In genomic region chr1:189678779-189679178, GRCh38 we compare ENCODE assay signal across 16 cellular contexts.
DNase-seq lines count a peak whose midpoint lies in the region; ATAC-seq and TF ChIP-seq lines count a peak whose summit lies in the region.
"Had no signal": no experiment of that assay in that cellular context is flagged by ENCODE, and none has a peak within 500 bp of the region (broad histone marks: within the 10 kb centered on the region; RNA-seq: fewer than 3 reads in every experiment).

No MANE protein-coding gene starts in this region.

- H3K27ac ChIP-seq in Peyer's patch: no peak overlapping the region
- H3K27ac ChIP-seq: BLaER1 had no signal

- ATAC-seq in GM21576 (IDR thresholded peaks at IDR 0.05; ENCODE audit: unreplicated experiment): no peak
- no peak for ATAC-seq in HG02884 (IDR thresholded peaks at IDR 0.05; ENCODE audit: unreplicated experiment)
- ATAC-seq: T-helper 17 cell had no signal

- H3K27me3 Mint-ChIP-seq in chondrocyte (ENCODE audit: low read depth) (peaks cover 6% of the 10 kb centered on the region), mesothelial cell of epicardium (ENCODE audit: low read depth) (peaks cover 31% of the 10 kb centered on the region)
- H3K27me3 Mint-ChIP-seq: activated naive CD8-positive, alpha-beta T cell treated with anti-CD3 and anti-CD28 coated beads for 36 hours; T-helper 17 cell had no signal

- no peaks in the 10 kb centered on the region for H3K9me3 Mint-ChIP-seq in chondrocyte (ENCODE audit: low read depth)
- peaks cover 5% of the 10 kb centered on the region for H3K9me3 Mint-ChIP-seq in mesothelial cell of epicardium

- no peaks in the 10 kb centered on the region for H3K36me3 Mint-ChIP-seq in chondrocyte (ENCODE audit: low read depth)
- no peaks in the 10 kb centered on the region for H3K36me3 Mint-ChIP-seq in mesothelial cell of epicardium
- H3K36me3 Mint-ChIP-seq: activated naive CD8-positive, alpha-beta T cell treated with anti-CD3 and anti-CD28 coated beads for 36 hours had no signal

- TF ChIP-seq POLR2A in Peyer's patch (IDR thresholded peaks at IDR 0.05): no peak

- H3K4me1 Mint-ChIP-seq in chondrocyte (ENCODE audit: low read depth) (no peaks in the 10 kb centered on the region), mesothelial cell of epicardium (peaks cover 12% of the 10 kb centered on the region)
- H3K4me1 Mint-ChIP-seq: activated naive CD8-positive, alpha-beta T cell treated with anti-CD3 and anti-CD28 coated beads for 36 hours; T-helper 17 cell had no signal

- H3K9me3 ChIP-seq in Peyer's patch: no peaks in the 10 kb centered on the region
- H3K9me3 ChIP-seq: BLaER1 had no signal

- no peaks in the 10 kb centered on the region for H3K36me3 ChIP-seq in Peyer's patch
- H3K36me3 ChIP-seq: BLaER1 had no signal

- DNase-seq in Daoy (ENCODE audit: low read depth) (peak; percentile 4), LNCaP clone FGC (ENCODE audit: low read depth) (no peak), chondrocyte (ENCODE audit: low spot score) (no peak), mesothelial cell of epicardium (ENCODE audit: low spot score in 2 of 2, unreplicated experiment in 2 of 2) (no peak), Peyer's patch (no peak)
- DNase-seq in activated CD4-positive, CD25-positive, alpha-beta regulatory T cell (lab: John Stamatoyannopoulos, UW): no peak
- DNase-seq: activated CD4-positive, alpha-beta T cell treated with anti-CD3 and anti-CD28 coated beads for 1 hour; activated naive CD8-positive, alpha-beta T cell treated with anti-CD3 and anti-CD28 coated beads for 36 hours; central memory CD4-positive, alpha-beta T cell; NCI-H1417; NCI-H446 treated with DMSO at 0.1 percent for 48 hours; posterior cingulate gyrus; T-helper 17 cell had no signal

- H3K27me3 ChIP-seq in Peyer's patch: no peaks in the 10 kb centered on the region
- H3K27me3 ChIP-seq: BLaER1 had no signal

- TF ChIP-seq CTCF in LNCaP clone FGC (IDR thresholded peaks at IDR 0.05; ENCODE audit: control insufficient read depth, extremely low read depth, insufficient read depth) (peak; percentile 40), chondrocyte (IDR thresholded peaks at IDR 0.05) (peak; percentile 54), mesothelial cell of epicardium (IDR thresholded peaks at IDR 0.05; ENCODE audit: unreplicated experiment) (peak; percentile 39), Peyer's patch (IDR thresholded peaks at IDR 0.05) (no peak)

- H3K27ac Mint-ChIP-seq in chondrocyte (ENCODE audit: unreplicated experiment) (no peak overlapping the region), mesothelial cell of epicardium (no peak overlapping the region)
- H3K27ac Mint-ChIP-seq: activated naive CD8-positive, alpha-beta T cell treated with anti-CD3 and anti-CD28 coated beads for 36 hours; T-helper 17 cell had no signal

- no peak overlapping the region for H3K4me3 ChIP-seq in LNCaP clone FGC (ENCODE audit: low read depth, low read length)
- H3K4me3 ChIP-seq in Peyer's patch: no peak overlapping the region
- H3K4me3 ChIP-seq: BLaER1 had no signal

- no peaks in the 10 kb centered on the region for H3K4me1 ChIP-seq in Peyer's patch
- H3K4me1 ChIP-seq: BLaER1 had no signal

- no peak overlapping the region for H3K4me3 Mint-ChIP-seq in chondrocyte (ENCODE audit: unreplicated experiment)
- H3K4me3 Mint-ChIP-seq in mesothelial cell of epicardium: no peak overlapping the region
- H3K4me3 Mint-ChIP-seq: activated naive CD8-positive, alpha-beta T cell treated with anti-CD3 and anti-CD28 coated beads for 36 hours; T-helper 17 cell had no signal

Comparison
In these comparisons a context has a peak if more than half of its experiments do, and no peak if none do; other contexts are left out.
1. CTCF ChIP-seq: peak in LNCaP clone FGC (single experiment), chondrocyte (single experiment) and mesothelial cell of epicardium (single experiment); none in Peyer's patch (0 of 6).